Comparison of ENCODE assay signal across 13 cellular contexts in the genomic region with DNA sequence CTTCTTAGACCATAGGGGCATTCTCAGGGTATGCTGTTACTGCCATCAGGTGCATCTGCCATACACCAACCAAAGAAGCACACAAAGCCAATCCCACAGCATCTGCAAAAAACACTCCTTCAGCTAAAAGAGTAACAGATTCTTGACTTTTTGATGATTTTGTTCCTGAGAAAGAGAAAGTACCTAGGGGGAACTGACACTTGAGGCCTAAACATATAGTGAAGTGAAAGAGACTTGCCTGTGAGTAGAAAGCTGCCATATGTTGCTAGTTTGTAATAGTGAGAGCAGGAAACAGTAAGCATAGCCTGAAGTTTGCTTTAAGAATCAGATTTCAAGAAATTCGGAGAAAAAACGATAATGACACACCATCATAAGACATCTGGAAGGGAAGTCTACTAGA.
A peak's percentile ranks its signal among the peaks of the same experiment; 100 is the strongest.
DNase-seq lines count a peak whose midpoint lies in the region; ATAC-seq and TF ChIP-seq lines count a peak whose summit lies in the region.
"Had no signal": no experiment of that assay in that cellular context is flagged by ENCODE, and none has a peak within 500 bp of the region (broad histone marks: within the 10 kb centered on the region; RNA-seq: fewer than 3 reads in every experiment).

No MANE protein-coding gene starts in this region.

- H3K36me3 ChIP-seq in heart right ventricle: no peaks in the 10 kb centered on the region
- H3K36me3 ChIP-seq: upper lobe of left lung had no signal

- 79 to 84% methylated on average over 2 of the region's 2 CpGs for WGBS in heart right ventricle, 2 donors

- no peak for TF ChIP-seq CTCF in heart right ventricle (IDR thresholded peaks at IDR 0.05)

- DNase-seq in activated CD4-positive, alpha-beta T cell treated with anti-CD3 and anti-CD28 coated beads, Interleukin-2, amount 10 ng/mL, durations not matched to agents 24 days and 14 days: no peak
- no peak for DNase-seq in activated CD4-positive, alpha-beta T cell treated with anti-CD3 and anti-CD28 coated beads for 1 hour
- peak; percentile 7 for DNase-seq in medulla oblongata (ENCODE audit: extremely low spot score)
- DNase-seq in NK-92 (lab: John Stamatoyannopoulos, UW; ENCODE audit: unreplicated experiment): no peak
- DNase-seq in RKO (ENCODE audit: low spot score): no peak
- DNase-seq in heart right ventricle: no peak
- DNase-seq: dermis blood vessel endothelial cell, GF-D8, upper lobe of left lung had no signal

- no peaks in the 10 kb centered on the region for H3K9me3 ChIP-seq in heart right ventricle
- H3K9me3 ChIP-seq: upper lobe of left lung had no signal

- peaks cover 5% of the 10 kb centered on the region for H3K4me1 Mint-ChIP-seq in activated CD4-positive, alpha-beta T cell treated with anti-CD3 and anti-CD28 coated beads, Interleukin-2, amount 10 ng/mL, durations not matched to agents 24 days and 14 days
- H3K4me1 Mint-ChIP-seq: neural crest cell had no signal

- H3K27ac ChIP-seq in heart right ventricle: peak overlapping the region in 1 of 10 donors; percentile 61
- H3K27ac ChIP-seq: upper lobe of left lung had no signal

- peaks cover 16% of the 10 kb centered on the region for H3K9me3 Mint-ChIP-seq in activated CD4-positive, alpha-beta T cell treated with anti-CD3 and anti-CD28 coated beads, Interleukin-2, amount 10 ng/mL, durations not matched to agents 24 days and 14 days

- H3K27me3 Mint-ChIP-seq in activated CD4-positive, alpha-beta T cell treated with anti-CD3 and anti-CD28 coated beads, Interleukin-2, amount 10 ng/mL, durations not matched to agents 24 days and 14 days: peaks cover 5% of the 10 kb centered on the region

- no peaks in the 10 kb centered on the region for H3K27me3 ChIP-seq in heart right ventricle
- H3K27me3 ChIP-seq: upper lobe of left lung had no signal

- intact Hi-C loops in activated CD4-positive, alpha-beta T cell treated with anti-CD3 and anti-CD28 coated beads, Interleukin-2, amount 10 ng/mL, durations not matched to agents 24 days and 14 days (cut with micrococcal nuclease): no loop called here
- intact Hi-C loops in heart right ventricle (cut with DNase I): no loop called here

- H3K36me3 Mint-ChIP-seq in activated CD4-positive, alpha-beta T cell treated with anti-CD3 and anti-CD28 coated beads, Interleukin-2, amount 10 ng/mL, durations not matched to agents 24 days and 14 days (ENCODE audit: low read depth): no peaks in the 10 kb centered on the region

- peaks cover 0 to 6% (median 0%) of the 10 kb centered on the region in 9 donors for H3K4me1 ChIP-seq in heart right ventricle
- H3K4me1 ChIP-seq: A549, upper lobe of left lung had no signal

- H3K4me3 Mint-ChIP-seq in activated CD4-positive, alpha-beta T cell treated with anti-CD3 and anti-CD28 coated beads, Interleukin-2, amount 10 ng/mL, durations not matched to agents 24 days and 14 days: no peak overlapping the region
- H3K4me3 Mint-ChIP-seq: neural crest cell had no signal

- no peak overlapping the region for H3K4me3 ChIP-seq in heart right ventricle
- H3K4me3 ChIP-seq: A549, upper lobe of left lung had no signal

- ATAC-seq in GM21619 (IDR thresholded peaks at IDR 0.05; ENCODE audit: unreplicated experiment) (peak; percentile 99), HG03196 (IDR thresholded peaks at IDR 0.05; ENCODE audit: unreplicated experiment) (peak; percentile 93), heart right ventricle (no peak)
- ATAC-seq: A549 had no signal

- peak overlapping the region; percentile 13 for H3K27ac Mint-ChIP-seq in activated CD4-positive, alpha-beta T cell treated with anti-CD3 and anti-CD28 coated beads, Interleukin-2, amount 10 ng/mL, durations not matched to agents 24 days and 14 days

Comparison
In these comparisons a context has a peak if more than half of its experiments do, and no peak if none do; other contexts are left out.
1. ATAC-seq: peak in GM21619 (single experiment) and HG03196 (single experiment); none in heart right ventricle (0 of 8).